13 cellular contexts compared by ENCODE assay signal in genomic region chr4:186689476-186689875, GRCh38. TPM values are rescaled to one million over a fixed set of nuclear protein-coding genes. Genes with fewer than 3 reads are reported as not detected.
DNase-seq lines count a peak whose midpoint lies in the region; ATAC-seq and TF ChIP-seq lines count a peak whose summit lies in the region.
"Had no signal": no experiment of that assay in that cellular context is flagged by ENCODE, and none has a peak within 500 bp of the region (broad histone marks: within the 10 kb centered on the region; RNA-seq: fewer than 3 reads in every experiment).

No MANE protein-coding gene starts in this region.

- no peaks in the 10 kb centered on the region for H3K27me3 ChIP-seq in transverse colon
- H3K27me3 ChIP-seq in CD8-positive, alpha-beta memory T cell (ENCODE audit: insufficient read depth, low read length, poor library complexity, severe bottlenecking), result no peaks in the 10 kb centered on the region

- H3K27me3 Mint-ChIP-seq in CD8-positive, alpha-beta memory T cell, result no peaks in the 10 kb centered on the region
- H3K27me3 Mint-ChIP-seq: dendritic cell treated with granulocyte-macrophage colony-stimulating factor and Interleukin-4, amounts not matched to agents 40 ng/mL and 50 ng/mL, for 4 days had no signal

- in situ Hi-C loops in transverse colon (cut with MboI; ENCODE audit: low pct_ligation_motif_present in 1 of 4, low pct_unique_long_range_greater_than_20kb in 1 of 4, low sequenced_read_pairs in 3 of 4), result no loop called here

- peaks cover 0 to 2% (median 0%) of the 10 kb centered on the region in 3 donors for H3K36me3 Mint-ChIP-seq in CD8-positive, alpha-beta memory T cell

- POLR2A ChIA-PET in CD8-positive, alpha-beta memory T cell (lab: Charles Lee), result no interaction called here

- no peaks in the 10 kb centered on the region for H3K9me3 ChIP-seq in transverse colon
- H3K9me3 ChIP-seq in CD8-positive, alpha-beta memory T cell (ENCODE audit: low read length), result no peaks in the 10 kb centered on the region

- WGBS in transverse colon (ENCODE audit: low coverage in 1 of 2), 2 donors, result 77 to 79% methylated on average over 7 of the region's 7 CpGs

- peak overlapping the region in 3 of 4 donors; percentile 35 to 47 (median 44) for H3K27ac ChIP-seq in transverse colon
- no peak overlapping the region for H3K27ac ChIP-seq in CD8-positive, alpha-beta memory T cell (ENCODE audit: low read depth, low read length)

- no peak overlapping the region for H3K4me3 ChIP-seq in transverse colon
- H3K4me3 ChIP-seq in CD8-positive, alpha-beta memory T cell (ENCODE audit: low read length), result no peak overlapping the region

- H3K4me1 ChIP-seq in transverse colon, result peaks cover 8 to 62% (median 33%) of the 10 kb centered on the region in 4 donors
- H3K4me1 ChIP-seq in CD8-positive, alpha-beta memory T cell (ENCODE audit: insufficient read depth, low read length), result no peaks in the 10 kb centered on the region

- peaks cover 0 to 9% (median 5%) of the 10 kb centered on the region in 5 donors for H3K9me3 Mint-ChIP-seq in CD8-positive, alpha-beta memory T cell

- no peak for ATAC-seq in GM21381 (IDR thresholded peaks at IDR 0.05; ENCODE audit: unreplicated experiment)
- ATAC-seq: activated CD4-positive, alpha-beta T cell treated with anti-CD3 and anti-CD28 coated beads for 36 hours; activated T-cell treated with anti-CD3 and anti-CD28 coated beads, Interleukin-2, amount 50 U/mL, for 72 hours had no signal

- no peaks in the 10 kb centered on the region for H3K36me3 ChIP-seq in transverse colon
- H3K36me3 ChIP-seq in CD8-positive, alpha-beta memory T cell (ENCODE audit: insufficient read depth, low read length), result no peaks in the 10 kb centered on the region

- CTCF ChIA-PET in CD8-positive, alpha-beta memory T cell (lab: Charles Lee), result no interaction called here

- H3K4me3 Mint-ChIP-seq in CD8-positive, alpha-beta memory T cell, result no peak overlapping the region
- H3K4me3 Mint-ChIP-seq: activated CD4-positive, alpha-beta T cell treated with anti-CD3 and anti-CD28 coated beads for 36 hours; activated T-cell treated with anti-CD3 and anti-CD28 coated beads, Interleukin-2, amount 50 U/mL, for 72 hours; dendritic cell treated with granulocyte-macrophage colony-stimulating factor and Interleukin-4, amounts not matched to agents 40 ng/mL and 50 ng/mL, for 4 days had no signal

- TF ChIP-seq POLR2A in transverse colon (IDR thresholded peaks at IDR 0.05), result no peak

- no peak for TF ChIP-seq CTCF in transverse colon (IDR thresholded peaks at IDR 0.05)

- peak; percentile 40 for DNase-seq in NCI-H345 (lab: John Stamatoyannopoulos, UW)
- DNase-seq in NCI-H345 treated with DMSO at 0.1 percent for 48 hours (lab: John Stamatoyannopoulos, UW; ENCODE audit: unreplicated experiment), result no peak
- DNase-seq in NCI-H774 (lab: John Stamatoyannopoulos, UW), result peak; percentile 13
- DNase-seq in kidney glomerular epithelial cell (lab: John Stamatoyannopoulos, UW), result peak; percentile 70
- no peak for DNase-seq in transverse colon
- DNase-seq in DMS79 (lab: John Stamatoyannopoulos, UW), result no peak
- DNase-seq in CD8-positive, alpha-beta memory T cell, result no peak
- DNase-seq: activated CD4-positive, alpha-beta T cell treated with anti-CD3 and anti-CD28 coated beads for 36 hours; activated T-cell treated with anti-CD3 and anti-CD28 coated beads, Interleukin-2, amount 50 U/mL, for 72 hours; foreskin melanocyte; NCI-H1436 had no signal

- intact Hi-C loops in transverse colon (cut with DNase I; ENCODE audit: low total_unique reads), result no loop called here

- H3K27ac Mint-ChIP-seq in CD8-positive, alpha-beta memory T cell, result no peak overlapping the region
- H3K27ac Mint-ChIP-seq: activated CD4-positive, alpha-beta T cell treated with anti-CD3 and anti-CD28 coated beads for 36 hours; activated T-cell treated with anti-CD3 and anti-CD28 coated beads, Interleukin-2, amount 50 U/mL, for 72 hours; dendritic cell treated with granulocyte-macrophage colony-stimulating factor and Interleukin-4, amounts not matched to agents 40 ng/mL and 50 ng/mL, for 4 days had no signal

- no peak for TF ChIP-seq EP300 in transverse colon (IDR thresholded peaks at IDR 0.05; ENCODE audit: low read depth)

- H3K4me1 Mint-ChIP-seq in CD8-positive, alpha-beta memory T cell, result no peaks in the 10 kb centered on the region
- H3K4me1 Mint-ChIP-seq: activated CD4-positive, alpha-beta T cell treated with anti-CD3 and anti-CD28 coated beads for 36 hours had no signal

RNA-seq across cellular contexts. Expression of gene FAT1, which starts 34.2 kb away (rescaled TPM):
- 100 to 1,000 TPM; 321 to 477 (median 380) TPM for total RNA-seq in transverse colon
- total RNA-seq in CD8-positive, alpha-beta memory T cell, result not detected
- not detected for polyA plus RNA-seq in CD8-positive, alpha-beta memory T cell

Comparison
In these comparisons a context has a peak if more than half of its experiments do, and no peak if none do; other contexts are left out.
1. DNase-seq: peak in NCI-H345 (single experiment), NCI-H774 (single experiment) and kidney glomerular epithelial cell (single experiment); none in NCI-H345 treated with DMSO at 0.1 percent for 48 hours (single experiment), transverse colon (single experiment), DMS79 (single experiment) and CD8-positive, alpha-beta memory T cell (0 of 5).
2. RNA of gene FAT1, which starts 34.2 kb away (total RNA-seq): 321 to 477 TPM in transverse colon; not detected in CD8-positive, alpha-beta memory T cell; every median in the first group is over 100 times any median in the second.